In genomic region chr21:39346671-39347327, GRCh38 we compare ENCODE assay signal across 9 cellular contexts. TPM values are rescaled to one million over a fixed set of nuclear protein-coding genes. Genes with fewer than 3 reads are reported as not detected.
DNase-seq lines count a peak whose midpoint lies in the region; ATAC-seq and TF ChIP-seq lines count a peak whose summit lies in the region.
"Had no signal": no experiment of that assay in that cellular context is flagged by ENCODE, and none has a peak within 500 bp of the region (broad histone marks: within the 10 kb centered on the region; RNA-seq: fewer than 3 reads in every experiment).

No MANE protein-coding gene starts in this region.

- H3K4me1 ChIP-seq in heart left ventricle: peaks cover 0 to 40% (median 24%) of the 10 kb centered on the region in 12 donors
- peaks cover 0 to 30% of the 10 kb centered on the region in 2 donors for H3K4me1 ChIP-seq in right atrium auricular region
- H3K4me1 ChIP-seq in iPS-15b (ENCODE audit: control insufficient read depth, insufficient read depth, low read length): peaks cover 15% of the 10 kb centered on the region
- H3K4me1 ChIP-seq in testis: peaks cover 20% of the 10 kb centered on the region

- CTCF ChIA-PET in activated B cell treated with CpG ODN at 0.5 μM for 24 hours (lab: Charles Lee): no interaction called here

- H3K9me3 ChIP-seq in heart left ventricle (no peaks in the 10 kb centered on the region), right atrium auricular region (no peaks in the 10 kb centered on the region), iPS-15b (ENCODE audit: control insufficient read depth, insufficient read depth, low read length) (no peaks in the 10 kb centered on the region), testis (no peaks in the 10 kb centered on the region)

- ATAC-seq in heart left ventricle (no peak), activated B cell treated with CpG ODN at 0.5 μM for 24 hours (ENCODE audit: low read depth) (no peak), HG03025 (IDR thresholded peaks at IDR 0.05; ENCODE audit: low FRiP score, unreplicated experiment) (no peak)
- ATAC-seq: left ventricle myocardium superior had no signal

- no peak for TF ChIP-seq POLR2A in heart left ventricle (IDR thresholded peaks at IDR 0.05)
- no peak for TF ChIP-seq POLR2A in testis (IDR thresholded peaks at IDR 0.05)

- intact Hi-C loops in heart left ventricle (cut with DNase I) (loop anchor here in 5 of 10 donors (2.0 to 5.0 kb wide), 3 partner anchors 32 to 46 kb away; no protein-coding TSS in a partner anchor), activated B cell treated with CpG ODN at 0.5 μM for 24 hours (cut with micrococcal nuclease) (no loop called here), testis (cut with DNase I; ENCODE audit: low total_unique reads) (no loop called here)

- TF ChIP-seq CTCF in heart left ventricle (IDR thresholded peaks at IDR 0.05) (no peak), right atrium auricular region (IDR thresholded peaks at IDR 0.05) (no peak), activated B cell treated with CpG ODN at 0.5 μM for 24 hours (IDR thresholded peaks at IDR 0.05) (no peak), testis (IDR thresholded peaks at IDR 0.05) (no peak)

- H3K4me3 Mint-ChIP-seq in activated B cell treated with CpG ODN at 0.5 μM for 24 hours: peak overlapping the region; percentile 24

- H3K36me3 ChIP-seq in heart left ventricle: peaks cover 0 to 49% (median 38%) of the 10 kb centered on the region in 9 donors
- peaks cover 19% of the 10 kb centered on the region for H3K36me3 ChIP-seq in right atrium auricular region
- H3K36me3 ChIP-seq in iPS-15b (ENCODE audit: control insufficient read depth, insufficient read depth, low read length): peaks cover 13% of the 10 kb centered on the region
- H3K36me3 ChIP-seq in testis (ENCODE audit: low read depth, missing control alignments): no peaks in the 10 kb centered on the region

- DNase-seq in heart left ventricle (no peak), right atrium auricular region (ENCODE audit: low spot score) (no peak), activated B cell treated with CpG ODN at 0.5 μM for 24 hours (no peak), testis (no peak), HT-29 (ENCODE audit: low spot score) (no peak)
- DNase-seq in activated CD4-positive, CD25-positive, alpha-beta regulatory T cell treated with anti-CD3 and anti-CD28 coated beads, Interleukin-2, amount 50 U/mL, for 72 hours: no peak
- DNase-seq: left ventricle myocardium superior had no signal

- 41 to 52% (median 49%) methylated on average over 7 of the region's 7 CpGs for WGBS in heart left ventricle, 4 donors
- WGBS in testis, 2 donors: 41 to 47% methylated on average over 7 of the region's 7 CpGs

- H3K4me1 Mint-ChIP-seq in activated B cell treated with CpG ODN at 0.5 μM for 24 hours: peaks cover 41% of the 10 kb centered on the region

- H3K36me3 Mint-ChIP-seq in activated B cell treated with CpG ODN at 0.5 μM for 24 hours (ENCODE audit: low read depth): peaks cover 58% of the 10 kb centered on the region

- H3K27ac Mint-ChIP-seq in activated B cell treated with CpG ODN at 0.5 μM for 24 hours: no peak overlapping the region

- H3K27ac ChIP-seq in heart left ventricle (peak overlapping the region in 8 of 12 donors; percentile 9 to 96 (median 93)), right atrium auricular region (peak overlapping the region in 1 of 2 donors; percentile 93), testis (peak overlapping the region in 1 of 2 donors; percentile 98)

- peak overlapping the region; percentile 47 for H3K9ac ChIP-seq in iPS-15b (ENCODE audit: low read depth, low read length)

- no peaks in the 10 kb centered on the region for H3K27me3 Mint-ChIP-seq in activated B cell treated with CpG ODN at 0.5 μM for 24 hours

- no peaks in the 10 kb centered on the region for H3K9me3 Mint-ChIP-seq in activated B cell treated with CpG ODN at 0.5 μM for 24 hours

- H3K4me3 ChIP-seq in heart left ventricle (peak overlapping the region in 9 of 12 donors; percentile 62 to 93 (median 84)), right atrium auricular region (no peak overlapping the region), iPS-15b (ENCODE audit: low read depth, low read length) (peak overlapping the region; percentile 98), testis (peak overlapping the region; percentile 82 to 85)

- H3K27me3 ChIP-seq in heart left ventricle (no peaks in the 10 kb centered on the region), right atrium auricular region (no peaks in the 10 kb centered on the region), iPS-15b (ENCODE audit: control insufficient read depth, insufficient read depth, low read length) (no peaks in the 10 kb centered on the region), testis (no peaks in the 10 kb centered on the region)

- POLR2A ChIA-PET in activated B cell treated with CpG ODN at 0.5 μM for 24 hours (lab: Charles Lee): interaction anchor here (0.7 to 3.9 kb wide), 3 partner anchors 33 to 90 kb away, joined by 4 to 84 read pairs (median 9); partner anchors contain the start of gene BRWD1

RNA-seq across cellular contexts. Expression of gene HMGN1, which starts 2.1 kb away (rescaled TPM):
- total RNA-seq in heart left ventricle (100 to 1,000 TPM in 1 of 9 donors, 10 to 100 TPM in 8; 35.9 to 108 (median 55.5) TPM), right atrium auricular region (10 to 100 TPM; 37.1 to 39.6 TPM), activated B cell treated with CpG ODN at 0.5 μM for 24 hours (344 and 443 TPM in 2 replicates), testis (100 to 1,000 TPM; 162 to 177 TPM)
- polyA plus RNA-seq in heart left ventricle (10 to 100 TPM; 37.0 to 39.0 TPM), testis (ENCODE audit: insufficient read depth, low read depth, low replicate concordance) (203 TPM)
- total RNA-seq in HT-29 (2014; rRNA removed; shearing (Covaris generic)): 132 and 165 TPM in 2 replicates

RNA-seq across cellular contexts. Expression of gene BRWD1, which starts 33.4 kb away (rescaled TPM):
- total RNA-seq in heart left ventricle (10 to 100 TPM; 29.0 to 44.5 (median 33.1) TPM), right atrium auricular region (10 to 100 TPM; 40.6 TPM), activated B cell treated with CpG ODN at 0.5 μM for 24 hours (36.9 and 40.3 TPM in 2 replicates), testis (100 to 1,000 TPM; 102 to 123 TPM)
- polyA plus RNA-seq in heart left ventricle (10 to 100 TPM in 1 of 2 donors, 1 to 10 TPM in 1; 9.7 to 13.4 TPM), testis (ENCODE audit: insufficient read depth, low read depth, low replicate concordance) (32.8 TPM)
- total RNA-seq in HT-29 (2014; rRNA removed; shearing (Covaris generic)): 11.7 and 12.5 TPM in 2 replicates

Comparison
In these comparisons a context has a peak if more than half of its experiments do, and no peak if none do; other contexts are left out.
1. H3K4me3 ChIP-seq: peak in heart left ventricle (9 of 12), iPS-15b (single experiment) and testis (2 of 2); none in right atrium auricular region (0 of 2).